In the genomic region with DNA sequence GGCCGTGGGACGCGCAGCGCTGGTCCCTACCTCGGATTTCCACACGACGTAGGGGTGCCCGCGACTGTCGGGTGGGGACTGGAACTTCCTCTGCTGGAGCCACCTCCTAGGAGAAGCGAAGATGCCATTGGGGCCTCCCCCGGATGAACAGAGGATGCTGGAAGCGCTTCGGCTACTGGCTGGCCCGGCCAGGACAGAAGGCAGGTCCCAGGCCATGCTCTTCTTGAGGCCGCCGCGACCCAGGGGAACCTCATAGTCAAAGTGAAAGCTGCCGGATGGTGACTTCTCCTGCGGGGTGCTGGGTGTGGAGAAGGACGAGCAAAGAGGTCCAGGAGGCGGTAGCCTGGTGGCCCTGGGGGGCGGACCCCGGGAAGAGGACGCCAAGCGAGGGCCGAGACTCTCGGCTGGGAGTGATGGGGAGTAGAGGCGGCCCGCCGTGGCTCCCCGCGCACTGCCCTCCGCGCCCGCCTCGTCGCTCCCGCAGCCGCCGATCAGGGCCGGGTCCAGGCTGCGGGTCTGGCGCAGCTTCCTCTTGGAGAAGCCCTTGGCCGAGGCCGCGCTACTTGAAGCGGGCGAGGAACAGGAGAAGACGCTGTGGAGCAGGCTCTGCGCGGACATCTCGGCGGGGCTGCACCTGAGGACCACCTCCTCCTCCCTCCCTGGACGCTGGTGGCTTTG, we compare ENCODE assay signal across 10 cellular contexts. TPM values are rescaled to one million over a fixed set of nuclear protein-coding genes. Genes with fewer than 3 reads are reported as not detected.
A peak's percentile ranks its signal among the peaks of the same experiment; 100 is the strongest.
DNase-seq lines count a peak whose midpoint lies in the region; ATAC-seq, FAIRE-seq and TF ChIP-seq lines count a peak whose summit lies in the region.
"Had no signal": no experiment of that assay in that cellular context is flagged by ENCODE, and none has a peak within 500 bp of the region (broad histone marks: within the 10 kb centered on the region; RNA-seq: fewer than 3 reads in every experiment).

No MANE protein-coding gene starts in this region.

- ATAC-seq in gastrocnemius medialis (peak in 1 of 2 donors; percentile 13), GM21717 (IDR thresholded peaks at IDR 0.05; ENCODE audit: unreplicated experiment) (no peak), HG03025 (IDR thresholded peaks at IDR 0.05; ENCODE audit: low FRiP score, unreplicated experiment) (no peak)

- H3K4me3 ChIP-seq in iPS DF 6.9 (ENCODE audit: low read length) = peak overlapping the region; percentile 52; the same call in 1 of the 2 replicates
- H3K4me3 ChIP-seq in gastrocnemius medialis = peak overlapping the region; percentile 61 to 75 (median 70)

- no peaks in the 10 kb centered on the region for H3K9me3 ChIP-seq in iPS DF 6.9 (ENCODE audit: control insufficient read depth, insufficient read depth, low read length)
- H3K9me3 ChIP-seq in gastrocnemius medialis = no peaks in the 10 kb centered on the region

- H3K27ac ChIP-seq in iPS DF 6.9 (ENCODE audit: low read length) (no peak overlapping the region), gastrocnemius medialis (peak overlapping the region; percentile 76 to 82 (median 80))
- H3K27ac ChIP-seq: VCaP had no signal

- TF ChIP-seq CTCF in gastrocnemius medialis (IDR thresholded peaks at IDR 0.05 in 4 of 5, conservative IDR thresholded peaks at IDR 0.05 in 1 of 5) = no peak

- DNase-seq in GM12891 (ENCODE audit: insufficient read length, low spot score) = peak; percentile 0
- DNase-seq in activated naive CD8-positive, alpha-beta T cell treated with anti-CD3 and anti-CD28 coated beads for 36 hours = no peak
- DNase-seq in iPS DF 6.9 (ENCODE audit: low read depth, low spot score) = no peak
- peak in 1 of 2 donors; percentile 13 for DNase-seq in gastrocnemius medialis
- no peak for DNase-seq in OCI-M2 (lab: John Stamatoyannopoulos, UW; ENCODE audit: unreplicated experiment)
- DNase-seq in RCC 7860 (ENCODE audit: low spot score) = no peak
- DNase-seq: KBM-7 had no signal

- no peak overlapping the region for H3K27ac Mint-ChIP-seq in activated naive CD8-positive, alpha-beta T cell treated with anti-CD3 and anti-CD28 coated beads for 36 hours

- peak overlapping the region; percentile 40 for H3K4me3 Mint-ChIP-seq in activated naive CD8-positive, alpha-beta T cell treated with anti-CD3 and anti-CD28 coated beads for 36 hours

- in situ Hi-C loops in gastrocnemius medialis (cut with MboI; ENCODE audit: low sequenced_read_pairs in 4 of 4) = no loop called here

- intact Hi-C loops in gastrocnemius medialis (cut with DNase I; ENCODE audit: low total_unique reads) = no loop called here

- no peak for FAIRE-seq in GM12891 (lab: Jason Lieb, UNC)
- FAIRE-seq in RCC 7860 (lab: Jason Lieb, UNC) = no peak

- H3K4me1 ChIP-seq in iPS DF 6.9 (ENCODE audit: control insufficient read depth, insufficient read depth, low read length) (no peaks in the 10 kb centered on the region), gastrocnemius medialis (no peaks in the 10 kb centered on the region)

- TF ChIP-seq POLR2A in GM12891 (IDR thresholded peaks at IDR 0.05; ENCODE audit: low read depth, low read length) = no peak
- no peak for TF ChIP-seq POLR2A in gastrocnemius medialis (IDR thresholded peaks at IDR 0.05)

- peaks cover 2% of the 10 kb centered on the region for H3K4me1 Mint-ChIP-seq in activated naive CD8-positive, alpha-beta T cell treated with anti-CD3 and anti-CD28 coated beads for 36 hours

- no peaks in the 10 kb centered on the region for H3K9me3 Mint-ChIP-seq in activated naive CD8-positive, alpha-beta T cell treated with anti-CD3 and anti-CD28 coated beads for 36 hours

- H3K27me3 Mint-ChIP-seq in activated naive CD8-positive, alpha-beta T cell treated with anti-CD3 and anti-CD28 coated beads for 36 hours = peaks cover 66% of the 10 kb centered on the region

- WGBS in iPS DF 6.9 (ENCODE audit: insufficient coverage, insufficient read length) = no CpG with 5 or more reads among the region's 55 CpGs

- no peaks in the 10 kb centered on the region for H3K36me3 ChIP-seq in iPS DF 6.9 (ENCODE audit: control insufficient read depth, insufficient read depth, low read length)
- H3K36me3 ChIP-seq in gastrocnemius medialis = no peaks in the 10 kb centered on the region

- peaks cover 34% of the 10 kb centered on the region for H3K27me3 ChIP-seq in iPS DF 6.9 (ENCODE audit: control insufficient read depth, insufficient read depth, low read length)
- H3K27me3 ChIP-seq in gastrocnemius medialis = no peaks in the 10 kb centered on the region

- H3K36me3 Mint-ChIP-seq in activated naive CD8-positive, alpha-beta T cell treated with anti-CD3 and anti-CD28 coated beads for 36 hours = no peaks in the 10 kb centered on the region

TF ChIP-seq in GM12891, 5 proteins besides CTCF, POLR2A, EP300 and RAD21:
- TF ChIP-seq POU2F2 (IDR thresholded peaks at IDR 0.05; ENCODE audit: low read depth, low read length) (no peak), TAF1 (IDR thresholded peaks at IDR 0.05; ENCODE audit: low read depth, low read length) (no peak), SPI1 (IDR thresholded peaks at IDR 0.05; ENCODE audit: low read depth, low read length) (no peak), POLR2AphosphoS5 (IDR thresholded peaks at IDR 0.05; ENCODE audit: low read depth, low read length) (no peak), PAX5 (IDR thresholded peaks at IDR 0.05; ENCODE audit: insufficient read depth, low read length, severe bottlenecking) (no peak)

RNA-seq across cellular contexts. Expression of gene ARHGAP6, which starts 1.4 kb away (rescaled TPM):
- polyA plus RNA-seq in GM12891 (2012; ENCODE audit: low read depth, missing spikeins) = 2.0 TPM
- not detected for total RNA-seq in activated naive CD8-positive, alpha-beta T cell treated with anti-CD3 and anti-CD28 coated beads for 36 hours
- 10 to 100 TPM; 10.7 to 18.0 (median 14.9) TPM for total RNA-seq in gastrocnemius medialis

Comparison
In these comparisons a context has a peak if more than half of its experiments do, and no peak if none do; other contexts are left out.
1. RNA of gene ARHGAP6, which starts 1.4 kb away (total RNA-seq): 10.7 to 18.0 TPM in gastrocnemius medialis; not detected in activated naive CD8-positive, alpha-beta T cell treated with anti-CD3 and anti-CD28 coated beads for 36 hours; every median in the first group is over 10 times any median in the second.